Comparison of ENCODE assay signal across 1 cellular context in genomic region chr1:23238565-23238964, GRCh38.
TF ChIP-seq lines count a peak whose summit lies in the region.

No MANE protein-coding gene starts in this region.

TF ChIP-seq in HepG2, 621 proteins besides CTCF, POLR2A, EP300 and RAD21:
- no peak for TF ChIP-seq ZXDC (CRISPR knock-in tag; IDR thresholded peaks at IDR 0.05)
- TF ChIP-seq ZNF639 (CRISPR knock-in tag; conservative IDR thresholded peaks at IDR 0.05): no peak
- TF ChIP-seq ZKSCAN1 (IDR thresholded peaks at IDR 0.05; ENCODE audit: low read length): peak; percentile 70
